Comparison of ENCODE assay signal across 8 cellular contexts in the genomic region with DNA sequence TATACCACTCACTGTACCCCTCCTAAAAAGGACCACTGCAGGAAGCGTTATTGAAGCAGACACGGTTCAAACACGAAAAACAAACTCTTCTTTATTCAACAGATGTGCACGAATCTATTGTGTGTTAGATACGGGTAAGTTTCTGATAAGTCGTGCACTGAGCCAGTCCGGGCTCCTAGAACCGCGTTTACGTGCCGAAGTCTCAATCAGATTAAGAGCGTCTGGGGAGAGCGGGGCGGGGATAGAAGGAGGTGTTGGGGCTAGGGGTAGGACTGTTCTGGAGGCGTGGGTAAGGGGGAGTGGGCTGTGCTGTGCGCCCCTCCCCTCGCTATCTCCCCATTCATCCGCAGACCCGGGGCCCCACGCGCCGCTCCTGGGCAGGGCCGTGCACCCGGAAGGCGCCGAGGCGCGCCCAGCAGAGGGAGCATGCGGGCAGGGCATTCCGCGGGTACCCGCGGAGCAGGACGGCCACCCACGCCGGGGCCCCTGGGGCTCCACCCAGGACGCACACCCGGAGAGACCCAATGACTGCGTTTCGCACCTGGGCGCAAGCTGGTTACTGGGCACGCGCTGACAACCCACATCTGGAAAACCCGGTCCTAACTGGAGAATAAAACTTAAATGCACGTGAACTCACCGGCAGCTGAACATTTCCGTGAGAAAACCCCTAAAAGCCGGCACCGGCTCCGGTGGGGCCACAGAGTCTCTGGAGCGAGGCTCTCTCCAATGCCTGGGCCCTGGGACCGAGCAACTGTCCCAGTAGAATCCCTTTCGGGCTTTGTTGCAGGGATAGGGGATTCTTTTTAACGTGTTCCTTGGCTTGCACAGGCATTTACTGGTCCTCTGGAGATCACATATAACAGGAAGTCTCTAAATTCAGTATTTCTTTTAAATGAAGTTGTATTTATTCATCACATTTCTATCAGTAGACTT. TPM values are rescaled to one million over a fixed set of nuclear protein-coding genes. Genes with fewer than 3 reads are reported as not detected.
DNase-seq lines count a peak whose midpoint lies in the region; ATAC-seq and TF ChIP-seq lines count a peak whose summit lies in the region.

No MANE protein-coding gene starts in this region.

- peak overlapping the region; percentile 98 for H3K27ac Mint-ChIP-seq in activated naive CD4-positive, alpha-beta T cell treated with anti-CD3 and anti-CD28 coated beads, Interleukin-2, amount 10 ng/mL, durations not matched to agents 7 days and 5 days

- in situ Hi-C loops in SK-MEL-5 (cut with HindIII; ENCODE audit: low pct_unique_long_range_greater_than_20kb, low sequenced_read_pairs) = no loop called here

- H3K4me1 Mint-ChIP-seq in activated naive CD4-positive, alpha-beta T cell treated with anti-CD3 and anti-CD28 coated beads, Interleukin-2, amount 10 ng/mL, durations not matched to agents 7 days and 5 days = peaks cover 33% of the 10 kb centered on the region

- no peaks in the 10 kb centered on the region for H3K36me3 Mint-ChIP-seq in activated naive CD4-positive, alpha-beta T cell treated with anti-CD3 and anti-CD28 coated beads, Interleukin-2, amount 10 ng/mL, durations not matched to agents 7 days and 5 days

- peak overlapping the region; percentile 94 for H3K27ac ChIP-seq in temporal lobe (ENCODE audit: low read depth, low read length)

- H3K4me3 Mint-ChIP-seq in activated naive CD4-positive, alpha-beta T cell treated with anti-CD3 and anti-CD28 coated beads, Interleukin-2, amount 10 ng/mL, durations not matched to agents 7 days and 5 days = peak overlapping the region; percentile 84

- CTCF ChIA-PET in activated naive CD4-positive, alpha-beta T cell treated with anti-CD3 and anti-CD28 coated beads, Interleukin-2, amount 10 ng/mL, durations not matched to agents 7 days and 5 days (lab: Charles Lee) = interaction anchor here (0.6 to 5.8 kb wide), 25 partner anchors 10 to 693 kb away, joined by 3 to 85 read pairs (median 4); no protein-coding TSS in a partner anchor

- peaks cover 4% of the 10 kb centered on the region for H3K27me3 Mint-ChIP-seq in activated naive CD4-positive, alpha-beta T cell treated with anti-CD3 and anti-CD28 coated beads, Interleukin-2, amount 10 ng/mL, durations not matched to agents 7 days and 5 days

- peak; percentile 66 for TF ChIP-seq RAD21 in Ishikawa (IDR thresholded peaks at IDR 0.05; ENCODE audit: low read depth)

- TF ChIP-seq EP300 in Ishikawa (IDR thresholded peaks at IDR 0.05; ENCODE audit: borderline replicate concordance) = peak; percentile 48; the same call in 1 of the 2 replicates

- ATAC-seq in GM21717 (IDR thresholded peaks at IDR 0.05; ENCODE audit: unreplicated experiment) = peak; percentile 68

- DNase-seq in EL (peak; percentile 88), SK-MEL-5 (ENCODE audit: low read depth, low spot score) (peak; percentile 74), germinal center (ENCODE audit: low spot score) (peak; percentile 88), occipital lobe (lab: John Stamatoyannopoulos, UW) (peak; percentile 68)
- peak; percentile 91 for DNase-seq in activated naive CD4-positive, alpha-beta T cell treated with anti-CD3 and anti-CD28 coated beads, Interleukin-2, amount 10 ng/mL, durations not matched to agents 7 days and 5 days

- no peaks in the 10 kb centered on the region for H3K9me3 Mint-ChIP-seq in activated naive CD4-positive, alpha-beta T cell treated with anti-CD3 and anti-CD28 coated beads, Interleukin-2, amount 10 ng/mL, durations not matched to agents 7 days and 5 days

TF ChIP-seq in Ishikawa, 13 proteins besides CTCF, POLR2A, EP300 and RAD21:
- TF ChIP-seq NFIC (IDR thresholded peaks at IDR 0.05) (peak; percentile 35), ZBTB7A (IDR thresholded peaks at IDR 0.05; ENCODE audit: low read depth) (peak; percentile 97), FOXM1 (IDR thresholded peaks at IDR 0.05; ENCODE audit: borderline replicate concordance, low read depth) (no peak), TAF1 (IDR thresholded peaks at IDR 0.05; ENCODE audit: low read depth) (peak; percentile 50; the same call in 1 of the 2 replicates), TCF12 (IDR thresholded peaks at IDR 0.05; ENCODE audit: low read depth) (peak; percentile 63), TEAD4 (IDR thresholded peaks at IDR 0.05) (peak; percentile 79), CEBPB (IDR thresholded peaks at IDR 0.05) (no peak), YY1 (IDR thresholded peaks at IDR 0.05; ENCODE audit: low read depth) (peak; percentile 65; the same call in 1 of the 2 replicates), CREB1 (IDR thresholded peaks at IDR 0.05; ENCODE audit: low read depth) (no peak), EGR1 (IDR thresholded peaks at IDR 0.05) (peak; percentile 95)
- TF ChIP-seq, protein P1, sequence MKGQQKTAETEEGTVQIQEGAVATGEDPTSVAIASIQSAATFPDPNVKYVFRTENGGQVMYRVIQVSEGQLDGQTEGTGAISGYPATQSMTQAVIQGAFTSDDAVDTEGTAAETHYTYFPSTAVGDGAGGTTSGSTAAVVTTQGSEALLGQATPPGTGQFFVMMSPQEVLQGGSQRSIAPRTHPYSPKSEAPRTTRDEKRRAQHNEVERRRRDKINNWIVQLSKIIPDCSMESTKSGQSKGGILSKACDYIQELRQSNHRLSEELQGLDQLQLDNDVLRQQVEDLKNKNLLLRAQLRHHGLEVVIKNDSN (IDR thresholded peaks at IDR 0.05) = no peak; the same call in 1 of the 2 replicates
- TF ChIP-seq, protein P2, sequence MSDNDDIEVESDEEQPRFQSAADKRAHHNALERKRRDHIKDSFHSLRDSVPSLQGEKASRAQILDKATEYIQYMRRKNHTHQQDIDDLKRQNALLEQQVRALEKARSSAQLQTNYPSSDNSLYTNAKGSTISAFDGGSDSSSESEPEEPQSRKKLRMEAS (IDR thresholded peaks at IDR 0.05) = peak; percentile 88
- TF ChIP-seq, protein P3, sequence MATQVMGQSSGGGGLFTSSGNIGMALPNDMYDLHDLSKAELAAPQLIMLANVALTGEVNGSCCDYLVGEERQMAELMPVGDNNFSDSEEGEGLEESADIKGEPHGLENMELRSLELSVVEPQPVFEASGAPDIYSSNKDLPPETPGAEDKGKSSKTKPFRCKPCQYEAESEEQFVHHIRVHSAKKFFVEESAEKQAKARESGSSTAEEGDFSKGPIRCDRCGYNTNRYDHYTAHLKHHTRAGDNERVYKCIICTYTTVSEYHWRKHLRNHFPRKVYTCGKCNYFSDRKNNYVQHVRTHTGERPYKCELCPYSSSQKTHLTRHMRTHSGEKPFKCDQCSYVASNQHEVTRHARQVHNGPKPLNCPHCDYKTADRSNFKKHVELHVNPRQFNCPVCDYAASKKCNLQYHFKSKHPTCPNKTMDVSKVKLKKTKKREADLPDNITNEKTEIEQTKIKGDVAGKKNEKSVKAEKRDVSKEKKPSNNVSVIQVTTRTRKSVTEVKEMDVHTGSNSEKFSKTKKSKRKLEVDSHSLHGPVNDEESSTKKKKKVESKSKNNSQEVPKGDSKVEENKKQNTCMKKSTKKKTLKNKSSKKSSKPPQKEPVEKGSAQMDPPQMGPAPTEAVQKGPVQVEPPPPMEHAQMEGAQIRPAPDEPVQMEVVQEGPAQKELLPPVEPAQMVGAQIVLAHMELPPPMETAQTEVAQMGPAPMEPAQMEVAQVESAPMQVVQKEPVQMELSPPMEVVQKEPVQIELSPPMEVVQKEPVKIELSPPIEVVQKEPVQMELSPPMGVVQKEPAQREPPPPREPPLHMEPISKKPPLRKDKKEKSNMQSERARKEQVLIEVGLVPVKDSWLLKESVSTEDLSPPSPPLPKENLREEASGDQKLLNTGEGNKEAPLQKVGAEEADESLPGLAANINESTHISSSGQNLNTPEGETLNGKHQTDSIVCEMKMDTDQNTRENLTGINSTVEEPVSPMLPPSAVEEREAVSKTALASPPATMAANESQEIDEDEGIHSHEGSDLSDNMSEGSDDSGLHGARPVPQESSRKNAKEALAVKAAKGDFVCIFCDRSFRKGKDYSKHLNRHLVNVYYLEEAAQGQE (IDR thresholded peaks at IDR 0.05; ENCODE audit: low read depth) = no peak

RNA-seq across cellular contexts. Expression of a gene that starts 40.6 kb away (rescaled TPM):
- total RNA-seq in SK-MEL-5 (2014; rRNA removed; shearing (Covaris generic)) = 23.7 and 30.1 TPM in 2 replicates
- 31.2 and 38.4 TPM in 2 replicates for polyA plus RNA-seq in SK-MEL-5 (2015; cell fraction: cytosol; rRNA removed)
- polyA plus RNA-seq in SK-MEL-5 (2015; cell fraction: nucleus; rRNA removed) = 69.8 and 97.0 TPM in 2 replicates
- total RNA-seq in occipital lobe = 17.3 TPM
- 17.0 TPM for total RNA-seq in temporal lobe

RNA-seq across cellular contexts. Expression of a gene that starts 49.8 kb away (rescaled TPM):
- total RNA-seq in SK-MEL-5 (2014; rRNA removed; shearing (Covaris generic)) = 148 and 149 TPM in 2 replicates
- polyA plus RNA-seq in SK-MEL-5 (2015; cell fraction: cytosol; rRNA removed) = 54.3 and 79.7 TPM in 2 replicates
- polyA plus RNA-seq in SK-MEL-5 (2015; cell fraction: nucleus; rRNA removed) = 22.7 and 23.5 TPM in 2 replicates
- total RNA-seq in occipital lobe = 13.7 TPM
- 9.8 TPM for total RNA-seq in temporal lobe

Comparison
In these comparisons a context has a peak if more than half of its experiments do, and no peak if none do; other contexts are left out.
1. Peak in every context shown above with its lines: DNase-seq, ATAC-seq and H3K27ac ChIP-seq.
2. RNA of a gene that starts 49.8 kb away (total RNA-seq): 148 to 149 TPM in SK-MEL-5; 13.7 TPM in occipital lobe (single experiment) and 9.8 TPM in temporal lobe (single experiment); every median in the first group is over 10 times any median in the second.